In genomic region chr6:78353040-78353439, GRCh38 we compare ENCODE assay signal across 23 cellular contexts.
"Had no signal": no experiment of that assay in that cellular context is flagged by ENCODE, and none has a peak within 500 bp of the region (broad histone marks: within the 10 kb centered on the region; RNA-seq: fewer than 3 reads in every experiment).

No MANE protein-coding gene starts in this region.

- DNase-seq: colonic mucosa; cortex of kidney; dermis blood vessel endothelial cell; dorsolateral prefrontal cortex; effector CD4-positive, alpha-beta T cell; effector CD8-positive, alpha-beta T cell; effector memory CD4-positive, alpha-beta T cell; effector memory CD8-positive, alpha-beta T cell; endodermal cell; erythroblast; esophagus squamous epithelium; foreskin fibroblast; foreskin keratinocyte; foreskin melanocyte; gastrocnemius medialis; glutamatergic neuron; head of caudate nucleus; heart left ventricle; heart right ventricle had no signal

- H3K4me3 ChIP-seq: colonic mucosa, coronary artery, dorsolateral prefrontal cortex, esophagus muscularis mucosa, esophagus squamous epithelium, gastrocnemius medialis, gastroesophageal sphincter, heart left ventricle, heart right ventricle had no signal

- H3K9me3 ChIP-seq: colonic mucosa, esophagus muscularis mucosa, esophagus squamous epithelium, gastrocnemius medialis, gastroesophageal sphincter, heart right ventricle had no signal

- H3K27ac ChIP-seq: colonic mucosa, coronary artery, dorsolateral prefrontal cortex, epithelial cell of prostate, esophagus muscularis mucosa, esophagus squamous epithelium, foreskin keratinocyte, gastrocnemius medialis, gastroesophageal sphincter, heart left ventricle, heart right ventricle had no signal

- H3K27me3 ChIP-seq: colonic mucosa, esophagus muscularis mucosa, esophagus squamous epithelium, foreskin keratinocyte, gastrocnemius medialis, gastroesophageal sphincter, heart left ventricle, heart right ventricle had no signal

- H3K36me3 ChIP-seq: colonic mucosa, esophagus muscularis mucosa, esophagus squamous epithelium, gastrocnemius medialis, gastroesophageal sphincter, heart left ventricle, heart right ventricle had no signal
